Comparison of ENCODE assay signal across 1 cellular context in genomic region chr16:3304370-3304769, GRCh38.
A peak's percentile ranks its signal among the peaks of the same experiment; 100 is the strongest.
TF ChIP-seq lines count a peak whose summit lies in the region.

No MANE protein-coding gene starts in this region.

TF ChIP-seq in K562, 482 proteins besides CTCF, POLR2A, EP300 and RAD21:
- no peak for TF ChIP-seq FOXA3 (CRISPR knock-in tag; conservative IDR thresholded peaks at IDR 0.05 in 1 of 2, IDR thresholded peaks at IDR 0.05 in 1 of 2)
- no peak for TF ChIP-seq ARID4B (CRISPR knock-in tag; IDR thresholded peaks at IDR 0.05)
- no peak for TF ChIP-seq KLF10 (CRISPR knock-in tag; IDR thresholded peaks at IDR 0.05)
- TF ChIP-seq HES1 (IDR thresholded peaks at IDR 0.05; ENCODE audit: low read depth): no peak
- TF ChIP-seq SAFB (IDR thresholded peaks at IDR 0.05; ENCODE audit: borderline replicate concordance, low read depth, low read length): no peak
- TF ChIP-seq RBM34 (IDR thresholded peaks at IDR 0.05; ENCODE audit: borderline replicate concordance, insufficient read depth, low read length): no peak
- no peak for TF ChIP-seq NCOA2 (IDR thresholded peaks at IDR 0.05; ENCODE audit: partially characterized antibody in 2 of 2)
- TF ChIP-seq RBM22 (IDR thresholded peaks at IDR 0.05; ENCODE audit: low read depth, low read length, poor library complexity, severe bottlenecking): no peak
- TF ChIP-seq HNRNPLL (IDR thresholded peaks at IDR 0.05; ENCODE audit: low read depth, low read length, poor library complexity, severe bottlenecking): no peak
- no peak for TF ChIP-seq FOSL1 (tag; conservative IDR thresholded peaks at IDR 0.05)
- TF ChIP-seq ZSCAN32 (CRISPR knock-in tag; IDR thresholded peaks at IDR 0.05): no peak
- no peak for TF ChIP-seq SMAD1 (IDR thresholded peaks at IDR 0.05; ENCODE audit: low read depth, low read length, partially characterized antibody)
- TF ChIP-seq MAFG (tag; conservative IDR thresholded peaks at IDR 0.05): peak; percentile 16; the same call in 1 of the 2 replicates
- no peak for TF ChIP-seq STAT5A (IDR thresholded peaks at IDR 0.05; ENCODE audit: borderline replicate concordance, low read length)
- TF ChIP-seq ZNF584 (CRISPR knock-in tag; IDR thresholded peaks at IDR 0.05; ENCODE audit: low read depth): no peak
- no peak for TF ChIP-seq BMI1 (IDR thresholded peaks at IDR 0.05; ENCODE audit: low read length)
- no peak for TF ChIP-seq SMARCC2 (IDR thresholded peaks at IDR 0.05; ENCODE audit: low read depth)
- TF ChIP-seq CEBPG (CRISPR knock-in tag; IDR thresholded peaks at IDR 0.05): no peak
- TF ChIP-seq CEBPG (tag; conservative IDR thresholded peaks at IDR 0.05 in 1 of 2, IDR thresholded peaks at IDR 0.05 in 1 of 2): 0 out of 4 replicates have a peak, but pooled peaks of 1 of the 2 experiments have one; percentile 45
- peak; percentile 45; the same call in 1 of the 2 replicates for TF ChIP-seq C11orf30 (IDR thresholded peaks at IDR 0.05; ENCODE audit: low read depth)
- TF ChIP-seq ZNF316 (IDR thresholded peaks at IDR 0.05): peak; percentile 66
- TF ChIP-seq GTF3C2 (IDR thresholded peaks at IDR 0.05; ENCODE audit: borderline replicate concordance, extremely low read depth, insufficient read length): no peak
- TF ChIP-seq ZNF717 (CRISPR knock-in tag; IDR thresholded peaks at IDR 0.05): no peak
- TF ChIP-seq ZBTB7A (IDR thresholded peaks at IDR 0.05; ENCODE audit: borderline replicate concordance, control insufficient read depth, low read depth, low read length): no peak
- TF ChIP-seq TOE1 (IDR thresholded peaks at IDR 0.05; ENCODE audit: borderline replicate concordance): no peak
- TF ChIP-seq TOE1 (CRISPR knock-in tag; IDR thresholded peaks at IDR 0.05; ENCODE audit: borderline replicate concordance, low read depth): no peak
- TF ChIP-seq E2F8 (IDR thresholded peaks at IDR 0.05; ENCODE audit: low read depth, partially characterized antibody): no peak
- no peak for TF ChIP-seq SNAPC5 (CRISPR knock-in tag; IDR thresholded peaks at IDR 0.05)
- TF ChIP-seq HNRNPH1 (optimal IDR thresholded peaks at IDR 0.05; ENCODE audit: low read depth, low read length): no peak
- no peak for TF ChIP-seq CAMTA2 (CRISPR knock-in tag; conservative IDR thresholded peaks at IDR 0.05)
- no peak for TF ChIP-seq HOXB6 (CRISPR knock-in tag; IDR thresholded peaks at IDR 0.05; ENCODE audit: borderline replicate concordance)
- no peak for TF ChIP-seq MIER1 (IDR thresholded peaks at IDR 0.05; ENCODE audit: low read depth)
- TF ChIP-seq CBX8 (IDR thresholded peaks at IDR 0.05; ENCODE audit: borderline replicate concordance, extremely low read depth, low read depth, low read length, poor library complexity, severe bottlenecking): no peak
- TF ChIP-seq ZNF384 (IDR thresholded peaks at IDR 0.05; ENCODE audit: low read depth, low read length): no peak
TF ChIP-seq in K562: peak in this region for 4.
